In genomic region chrY:21602590-21602989, GRCh38 we compare ENCODE assay signal across 16 cellular contexts.
DNase-seq lines count a peak whose midpoint lies in the region; ATAC-seq and TF ChIP-seq lines count a peak whose summit lies in the region.
"Had no signal": no experiment of that assay in that cellular context is flagged by ENCODE, and none has a peak within 500 bp of the region (broad histone marks: within the 10 kb centered on the region; RNA-seq: fewer than 3 reads in every experiment).

No MANE protein-coding gene starts in this region.

- H3K18ac ChIP-seq in mesenchymal stem cell (ENCODE audit: low read depth in 1 of 2, low read length in 2 of 2): no peak overlapping the region

- no peak overlapping the region for H3K9ac ChIP-seq in mesenchymal stem cell (ENCODE audit: low read length)

- no peak overlapping the region for H2AK5ac ChIP-seq in mesenchymal stem cell (ENCODE audit: low read length, severe bottlenecking)

- H3K9me3 ChIP-seq in RWPE2 (ENCODE audit: severe bottlenecking): no peaks in the 10 kb centered on the region
- no peaks in the 10 kb centered on the region for H3K9me3 ChIP-seq in thyroid gland
- H3K9me3 ChIP-seq in mesenchymal stem cell (ENCODE audit: control insufficient read depth, low read length): no peaks in the 10 kb centered on the region
- H3K9me3 ChIP-seq: sigmoid colon, SJSA1 had no signal

- no peaks in the 10 kb centered on the region for H3K36me3 ChIP-seq in RWPE2 (ENCODE audit: low read depth)
- no peaks in the 10 kb centered on the region for H3K36me3 ChIP-seq in thyroid gland
- H3K36me3 ChIP-seq in mesenchymal stem cell (ENCODE audit: control insufficient read depth in 1 of 2, insufficient read depth in 2 of 2, low read depth in 1 of 2, low read length in 2 of 2): no peaks in the 10 kb centered on the region
- H3K36me3 ChIP-seq: sigmoid colon, SJSA1 had no signal

- no peak overlapping the region for H2BK120ac ChIP-seq in mesenchymal stem cell (ENCODE audit: low read depth, low read length)

- H3K27ac ChIP-seq in RWPE2 (ENCODE audit: poor library complexity, severe bottlenecking): no peak overlapping the region
- H3K27ac ChIP-seq in thyroid gland: no peak overlapping the region
- H3K27ac ChIP-seq in mesenchymal stem cell (ENCODE audit: low read length, poor library complexity, severe bottlenecking): no peak overlapping the region
- H3K27ac ChIP-seq: sigmoid colon, SJSA1 had no signal

- H2BK12ac ChIP-seq in mesenchymal stem cell (ENCODE audit: low read length in 2 of 2): no peak overlapping the region

- no peak overlapping the region for H4K8ac ChIP-seq in mesenchymal stem cell (ENCODE audit: low read length)

- H2BK15ac ChIP-seq in mesenchymal stem cell (ENCODE audit: low read depth, poor library complexity, severe bottlenecking): no peak overlapping the region

- intact Hi-C loops in thyroid gland (cut with DNase I): no loop called here

- TF ChIP-seq CTCF in RWPE2 (IDR thresholded peaks at IDR 0.05; ENCODE audit: poor library complexity, severe bottlenecking): no peak
- no peak for TF ChIP-seq CTCF in thyroid gland (IDR thresholded peaks at IDR 0.05)

- H3K14ac ChIP-seq in mesenchymal stem cell (ENCODE audit: low read length in 2 of 2): no peak overlapping the region

- no peaks in the 10 kb centered on the region for H3K27me3 ChIP-seq in RWPE2 (ENCODE audit: insufficient read depth, poor library complexity, severe bottlenecking)
- no peaks in the 10 kb centered on the region for H3K27me3 ChIP-seq in thyroid gland
- no peaks in the 10 kb centered on the region for H3K27me3 ChIP-seq in mesenchymal stem cell (ENCODE audit: control insufficient read depth in 1 of 2, insufficient read depth in 1 of 2, low read length in 2 of 2)
- H3K27me3 ChIP-seq: sigmoid colon, SJSA1 had no signal

- no peak overlapping the region for H2BK5ac ChIP-seq in mesenchymal stem cell (ENCODE audit: low read depth, low read length, poor library complexity, severe bottlenecking)

- no peaks in the 10 kb centered on the region for H3K79me1 ChIP-seq in mesenchymal stem cell (replicated peaks; ENCODE audit: low read length, poor library complexity, severe bottlenecking)

- no peak for TF ChIP-seq POLR2A in thyroid gland (IDR thresholded peaks at IDR 0.05)

- DNase-seq in LoVo (ENCODE audit: low spot score) (peak; percentile 7), RWPE2 (ENCODE audit: low spot score) (no peak), inferior parietal cortex (ENCODE audit: extremely low spot score) (peak; percentile 72), thyroid gland (peak; percentile 56 to 71), mesenchymal stem cell (no peak), NCI-H510A treated with DMSO at 0.1 percent for 48 hours (lab: John Stamatoyannopoulos, UW) (no peak)
- DNase-seq: activated CD4-positive, alpha-beta T cell treated with anti-CD3 and anti-CD28 coated beads, Interleukin-2, amount 10 ng/mL, durations not matched to agents 24 days and 14 days; activated naive CD4-positive, alpha-beta T cell treated with anti-CD3 and anti-CD28 coated beads for 36 hours; islet precursor cell; midbrain; NCI-H2029 treated with DMSO at 0.1 percent for 48 hours; sigmoid colon; stimulated activated CD4-positive, alpha-beta T cell treated with anti-CD3 and anti-CD28 coated beads, Interleukin-2, amount 100 ng/mL, for 48 hours; T-helper 9 cell had no signal

- no peak overlapping the region for H4K91ac ChIP-seq in mesenchymal stem cell (ENCODE audit: low read length)

- no peak overlapping the region for H3K4ac ChIP-seq in mesenchymal stem cell (ENCODE audit: low read depth in 1 of 2, low read length in 2 of 2)

- ATAC-seq in RWPE2 (ENCODE audit: low read depth): peak; percentile 48; the same call in 2 of the 3 replicates
- no peak for ATAC-seq in HG03025 (IDR thresholded peaks at IDR 0.05; ENCODE audit: low FRiP score, unreplicated experiment)

- H3K23ac ChIP-seq in mesenchymal stem cell (ENCODE audit: low read length in 2 of 2): no peak overlapping the region

- H3K4me3 ChIP-seq in RWPE2 (ENCODE audit: severe bottlenecking): no peak overlapping the region
- no peak overlapping the region for H3K4me3 ChIP-seq in thyroid gland (replicated peaks in 1 of 3)
- no peak overlapping the region for H3K4me3 ChIP-seq in mesenchymal stem cell (ENCODE audit: insufficient read depth in 1 of 2, low read depth in 1 of 2, low read length in 2 of 2)
- H3K4me3 ChIP-seq: sigmoid colon, SJSA1 had no signal

- H2AFZ ChIP-seq in mesenchymal stem cell (ENCODE audit: low read depth, low read length): no peak overlapping the region

- H3K4me2 ChIP-seq in mesenchymal stem cell (ENCODE audit: low read length, poor library complexity, severe bottlenecking): no peak overlapping the region

- 67% methylated on average over 2 of the region's 2 CpGs; no CpG with 5 or more reads in 1 of the 2 donors for WGBS in thyroid gland, 2 donors
- WGBS in mesenchymal stem cell: 97% methylated on average over 2 of the region's 2 CpGs

- no peaks in the 10 kb centered on the region for H3K4me1 ChIP-seq in RWPE2 (ENCODE audit: insufficient read depth, poor library complexity, severe bottlenecking)
- H3K4me1 ChIP-seq in thyroid gland: no peaks in the 10 kb centered on the region
- H3K4me1 ChIP-seq in mesenchymal stem cell (ENCODE audit: control insufficient read depth, insufficient read depth, low read depth, low read length): no peaks in the 10 kb centered on the region
- H3K4me1 ChIP-seq: SJSA1 had no signal

Comparison
In these comparisons a context has a peak if more than half of its experiments do, and no peak if none do; other contexts are left out.
1. DNase-seq: peak in LoVo (single experiment), inferior parietal cortex (single experiment) and thyroid gland (2 of 2); none in RWPE2 (single experiment), mesenchymal stem cell (single experiment) and NCI-H510A treated with DMSO at 0.1 percent for 48 hours (single experiment).